ENCODE assay signal across 1 cellular context in genomic region chr18:36309436-36310391, GRCh38.
TF ChIP-seq lines count a peak whose summit lies in the region.

No MANE protein-coding gene starts in this region.

TF ChIP-seq in GM12878, 131 proteins besides CTCF, POLR2A, EP300 and RAD21 (continued from another document):
- TF ChIP-seq DPF2 (IDR thresholded peaks at IDR 0.05) = 0 out of 2 replicates have a peak, but pooled peaks have one; percentile 9
- no peak for TF ChIP-seq SPI1 (IDR thresholded peaks at IDR 0.05; ENCODE audit: borderline replicate concordance, insufficient read depth, low read depth, low read length)
- no peak for TF ChIP-seq CHD1 (IDR thresholded peaks at IDR 0.05; ENCODE audit: low read depth, low read length)
- TF ChIP-seq YY1 (IDR thresholded peaks at IDR 0.05; ENCODE audit: low read depth, low read length) = no peak
- TF ChIP-seq JUND (IDR thresholded peaks at IDR 0.05; ENCODE audit: low read depth, low read length) = no peak
